ENCODE assay signal across 24 cellular contexts in genomic region chr1:59819566-59820438, GRCh38. TPM values are rescaled to one million over a fixed set of nuclear protein-coding genes. Genes with fewer than 3 reads are reported as not detected.
DNase-seq lines count a peak whose midpoint lies in the region; ATAC-seq, FAIRE-seq and TF ChIP-seq lines count a peak whose summit lies in the region.
"Had no signal": no experiment of that assay in that cellular context is flagged by ENCODE, and none has a peak within 500 bp of the region (broad histone marks: within the 10 kb centered on the region; RNA-seq: fewer than 3 reads in every experiment).

No MANE protein-coding gene starts in this region.

- H3K9me3 ChIP-seq in GM12878 (replicated peaks; ENCODE audit: control insufficient read depth, insufficient read depth, low read length), result no peaks in the 10 kb centered on the region
- H3K9me3 ChIP-seq: tibial artery had no signal

- H3K27me3 ChIP-seq in GM12878 (replicated peaks in 1 of 2; ENCODE audit: control insufficient read depth in 2 of 2, insufficient read depth in 2 of 2, low read length in 1 of 2), result no peaks in the 10 kb centered on the region
- H3K27me3 ChIP-seq: cardiac muscle cell had no signal

- H3K36me3 ChIP-seq in GM12878 (ENCODE audit: control insufficient read depth in 2 of 2, insufficient read depth in 2 of 2, low read length in 1 of 2), result no peaks in the 10 kb centered on the region; a peak in 1 of 4 replicates
- H3K36me3 ChIP-seq: cardiac muscle cell, tibial artery had no signal

- RAD21 ChIA-PET in GM12878 (lab: Charles Lee; ENCODE audit: unreplicated experiment), result interaction anchor here (0.7 to 1.3 kb wide), 3 partner anchors 9 to 70 kb away, joined by 3 read pairs; no protein-coding TSS in a partner anchor

- ATAC-seq in HG02678 (IDR thresholded peaks at IDR 0.05; ENCODE audit: unreplicated experiment) (peak; percentile 45), GM12878 (peak; percentile 58), GM18867 (IDR thresholded peaks at IDR 0.05; ENCODE audit: unreplicated experiment) (no peak)
- ATAC-seq: activated CD8-positive, alpha-beta T cell treated with anti-CD3 and anti-CD28 coated beads for 36 hours; activated naive CD8-positive, alpha-beta T cell treated with anti-CD3 and anti-CD28 coated beads, Interleukin-2, amount 50 U/mL, for 24 hours; stimulated activated effector memory CD8-positive, alpha-beta T cell treated with anti-CD3 and anti-CD28 coated beads, Interleukin-12 subunit alpha, Interleukin-12 subunit beta, amount 100 ng/mL, for 72 hours had no signal

- no peak overlapping the region for H2AFZ ChIP-seq in GM12878 (ENCODE audit: control insufficient read depth, low read depth, low read length)

- no peaks in the 10 kb centered on the region for H3K4me1 ChIP-seq in GM12878 (ENCODE audit: control insufficient read depth, insufficient read depth, low read length)

- no peak overlapping the region for H3K4me2 ChIP-seq in GM12878 (ENCODE audit: control insufficient read depth, insufficient read depth)

- TF ChIP-seq POLR2A in GM12878 (IDR thresholded peaks at IDR 0.05; ENCODE audit: low read depth, low read length), result no peak

- no peaks in the 10 kb centered on the region for H3K9me3 Mint-ChIP-seq in progenitor cell of endocrine pancreas (ENCODE audit: low read depth)
- H3K9me3 Mint-ChIP-seq: activated CD8-positive, alpha-beta T cell treated with anti-CD3 and anti-CD28 coated beads for 36 hours; activated naive CD8-positive, alpha-beta T cell treated with anti-CD3 and anti-CD28 coated beads, Interleukin-2, amount 50 U/mL, for 24 hours; stimulated activated effector memory CD8-positive, alpha-beta T cell treated with anti-CD3 and anti-CD28 coated beads, Interleukin-12 subunit alpha, Interleukin-12 subunit beta, amount 100 ng/mL, for 72 hours had no signal

- H3K27me3 Mint-ChIP-seq in progenitor cell of endocrine pancreas, result no peaks in the 10 kb centered on the region
- H3K27me3 Mint-ChIP-seq: activated CD8-positive, alpha-beta T cell treated with anti-CD3 and anti-CD28 coated beads for 36 hours; activated naive CD8-positive, alpha-beta T cell treated with anti-CD3 and anti-CD28 coated beads, Interleukin-2, amount 50 U/mL, for 24 hours had no signal

- in situ Hi-C loops in GM12878 (cut with MboI), result no loop called here

- H3K27ac Mint-ChIP-seq in progenitor cell of endocrine pancreas, result no peak overlapping the region
- H3K27ac Mint-ChIP-seq: activated CD8-positive, alpha-beta T cell treated with anti-CD3 and anti-CD28 coated beads for 36 hours; activated naive CD8-positive, alpha-beta T cell treated with anti-CD3 and anti-CD28 coated beads, Interleukin-2, amount 50 U/mL, for 24 hours; stimulated activated effector memory CD8-positive, alpha-beta T cell treated with anti-CD3 and anti-CD28 coated beads, Interleukin-12 subunit alpha, Interleukin-12 subunit beta, amount 100 ng/mL, for 72 hours had no signal

- POLR2A ChIA-PET in GM12878 (lab: Charles Lee), result interaction anchor here (1.0 kb wide), 1 partner anchor 9 kb away, joined by 3 read pairs; no protein-coding TSS in a partner anchor

- DNase-seq in DMS53 (lab: John Stamatoyannopoulos, UW) (peak; percentile 11), DMS53 treated with DMSO at 0.1 percent for 48 hours (lab: John Stamatoyannopoulos, UW; ENCODE audit: unreplicated experiment) (no peak), GM12878 (ENCODE audit: low read depth, low spot score) (no peak), renal cortical epithelial cell (ENCODE audit: low read depth) (peak; percentile 74), progenitor cell of endocrine pancreas (ENCODE audit: low spot score, unreplicated experiment) (no peak)
- DNase-seq in activated CD4-positive, alpha-beta T cell treated with anti-CD3 and anti-CD28 coated beads for 48 hours, result no peak
- DNase-seq: activated CD8-positive, alpha-beta T cell treated with anti-CD3 and anti-CD28 coated beads for 36 hours; activated naive CD8-positive, alpha-beta T cell treated with anti-CD3 and anti-CD28 coated beads, Interleukin-2, amount 50 U/mL, for 24 hours; activated T-cell treated with anti-CD3 and anti-CD28 coated beads, Interleukin-2, amount 50 U/mL, for 48 hours; DND-41; effector CD4-positive, alpha-beta T cell; NCI-H1436; NCI-H2227 treated with DMSO at 0.1 percent for 48 hours; Right ventricle myocardium superior; T-helper 1 cell; tibial artery; WERI-Rb-1 had no signal

- H3K36me3 Mint-ChIP-seq in progenitor cell of endocrine pancreas (ENCODE audit: insufficient read depth), result peaks cover 7% of the 10 kb centered on the region

- H3K4me1 Mint-ChIP-seq in progenitor cell of endocrine pancreas (ENCODE audit: low read depth), result peaks cover 11% of the 10 kb centered on the region
- H3K4me1 Mint-ChIP-seq: stimulated activated effector memory CD8-positive, alpha-beta T cell treated with anti-CD3 and anti-CD28 coated beads, Interleukin-12 subunit alpha, Interleukin-12 subunit beta, amount 100 ng/mL, for 72 hours had no signal

- no peak overlapping the region for H3K9ac ChIP-seq in GM12878 (ENCODE audit: control insufficient read depth, insufficient read depth, low read length)

- H3K4me3 ChIP-seq in GM12878, result no peak overlapping the region
- H3K4me3 ChIP-seq: cardiac muscle cell, tibial artery had no signal

- CTCF ChIA-PET in GM12878 (lab: Yijun Ruan, JAX), result interaction anchor here (0.9 to 1.3 kb wide), 4 partner anchors 10 to 61 kb away, joined by 3 read pairs; no protein-coding TSS in a partner anchor

- H3K79me2 ChIP-seq in GM12878 (ENCODE audit: control insufficient read depth, insufficient read depth, low read length), result no peaks in the 10 kb centered on the region

- H3K27ac ChIP-seq in GM12878 (ENCODE audit: control insufficient read depth, insufficient read depth), result no peak overlapping the region; the same call in 1 of the 2 replicates
- H3K27ac ChIP-seq: 22Rv1, C4-2B, cardiac muscle cell, tibial artery, WERI-Rb-1 had no signal

- no peaks in the 10 kb centered on the region for H4K20me1 ChIP-seq in GM12878 (ENCODE audit: control insufficient read depth, insufficient read depth)

- no TSS peak for BruUV-seq in GM12878 (replicated peaks; lab: Mats Ljungman, UMichigan)

- H3K4me3 Mint-ChIP-seq in progenitor cell of endocrine pancreas (ENCODE audit: low read depth), result no peak overlapping the region
- H3K4me3 Mint-ChIP-seq: activated CD8-positive, alpha-beta T cell treated with anti-CD3 and anti-CD28 coated beads for 36 hours; activated naive CD8-positive, alpha-beta T cell treated with anti-CD3 and anti-CD28 coated beads, Interleukin-2, amount 50 U/mL, for 24 hours; stimulated activated effector memory CD8-positive, alpha-beta T cell treated with anti-CD3 and anti-CD28 coated beads, Interleukin-12 subunit alpha, Interleukin-12 subunit beta, amount 100 ng/mL, for 72 hours had no signal

- no peak for TF ChIP-seq RAD21 in GM12878 (IDR thresholded peaks at IDR 0.05; ENCODE audit: insufficient read depth, low read depth, low read length)

- TF ChIP-seq CTCF in GM12878 (IDR thresholded peaks at IDR 0.05 in 2 of 3, conservative IDR thresholded peaks at IDR 0.05 in 1 of 3; ENCODE audit: control insufficient read depth in 2 of 3, extremely low read depth in 1 of 3, insufficient read depth in 1 of 3, low read depth in 3 of 3, low read length in 3 of 3), result no peak
- TF ChIP-seq CTCF in progenitor cell of endocrine pancreas (IDR thresholded peaks at IDR 0.05; ENCODE audit: unreplicated experiment), result no peak

- SMC1A ChIA-PET in GM12878 (lab: Charles Lee; ENCODE audit: uncharacterized antibody, unreplicated experiment), result interaction anchor here (0.7 to 1.2 kb wide), 2 partner anchors 9 to 221 kb away, joined by 3 read pairs; no protein-coding TSS in a partner anchor

- intact Hi-C loops in GM12878 (cut with micrococcal nuclease; ENCODE audit: unreplicated experiment), result no loop called here

- FAIRE-seq in GM12878 (lab: Jason Lieb, UNC), result no peak

- TF ChIP-seq EP300 in GM12878 (IDR thresholded peaks at IDR 0.05; ENCODE audit: borderline replicate concordance in 1 of 2, control insufficient read depth in 1 of 2, low read depth in 2 of 2, low read length in 2 of 2), result no peak

TF ChIP-seq in GM12878, 131 proteins besides CTCF, POLR2A, EP300 and RAD21:
- TF ChIP-seq JUNB (IDR thresholded peaks at IDR 0.05) (no peak), ASH2L (IDR thresholded peaks at IDR 0.05; ENCODE audit: borderline replicate concordance, low read depth) (no peak), LARP7 (IDR thresholded peaks at IDR 0.05) (no peak), DPF2 (IDR thresholded peaks at IDR 0.05) (no peak), NR2F1 (conservative IDR thresholded peaks at IDR 0.05) (no peak)
- TF ChIP-seq, protein P1, sequence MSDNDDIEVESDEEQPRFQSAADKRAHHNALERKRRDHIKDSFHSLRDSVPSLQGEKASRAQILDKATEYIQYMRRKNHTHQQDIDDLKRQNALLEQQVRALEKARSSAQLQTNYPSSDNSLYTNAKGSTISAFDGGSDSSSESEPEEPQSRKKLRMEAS (IDR thresholded peaks at IDR 0.05; ENCODE audit: low read depth, low read length), result no peak

RNA-seq across cellular contexts. Expression of gene HOOK1, which starts 5.1 kb away (rescaled TPM):
- 28.1 and 36.1 TPM in 2 replicates for total RNA-seq in GM12878 (2013; cell fraction: nucleolus; rRNA removed)
- 2.3 and 2.8 TPM in 2 replicates for total RNA-seq in GM12878 (2014; rRNA removed)
- total RNA-seq in GM12878 (2014; rRNA removed; fragmentation: Illumina TruSeq; extraction: Trizol), result 5.1 and 5.6 TPM in 2 replicates
- 5.1 and 6.0 TPM in 2 replicates for total RNA-seq in GM12878 (2021)
- 1.8 TPM for polyA plus RNA-seq in GM12878 (2011; ENCODE audit: low read depth)
- polyA plus RNA-seq in GM12878 (2011; rRNA removed), result 15.4 and 25.6 TPM in 2 replicates
- 2.8 and 3.2 TPM in 2 replicates for polyA plus RNA-seq in GM12878 (2011; cell fraction: cytosol; rRNA removed)
- polyA plus RNA-seq in GM12878 (2011; cell fraction: nucleus; rRNA removed), result 11.7 and 12.2 TPM in 2 replicates
- 3.3 and 6.6 TPM in 2 replicates for polyA plus RNA-seq in GM12878 (2012)
- 4.0 and 6.4 TPM in 2 replicates for polyA plus RNA-seq in GM12878 (2014; fragmentation: Illumina TruSeq; extraction: Trizol)
- polyA plus RNA-seq in GM12878 (2014; fragmentation: Nextera tagmentation; extraction: Ambion mirVana), result 1 to 10 TPM; 1.4 to 1.8 TPM
- 2.3 and 3.4 TPM in 2 replicates for polyA plus RNA-seq in GM12878 (2014; rRNA removed)
- polyA plus RNA-seq in GM12878 (2016; fragmentation: Nextera tagmentation; extraction: Ambion mirVana), result 1 to 10 TPM; 2.4 to 4.6 TPM
- 3.3 and 7.5 TPM in 2 replicates for polyA minus RNA-seq in GM12878 (2011; rRNA and poly(A)+ RNA removed)
- polyA minus RNA-seq in GM12878 (2011; cell fraction: cytosol; rRNA and poly(A)+ RNA removed), result 4.8 and 11.3 TPM in 2 replicates
- polyA minus RNA-seq in GM12878 (2011; cell fraction: nucleus; rRNA and poly(A)+ RNA removed), result 6.0 and 7.7 TPM in 2 replicates
- total RNA-seq in renal cortical epithelial cell, result 18.6 and 45.2 TPM in 2 replicates
- total RNA-seq in progenitor cell of endocrine pancreas, result 51.2 and 56.1 TPM in 2 replicates
- total RNA-seq: osteocyte had no signal

Comparison
In these comparisons a context has a peak if more than half of its experiments do, and no peak if none do; other contexts are left out.
1. DNase-seq: peak in DMS53 (single experiment) and renal cortical epithelial cell (single experiment); none in DMS53 treated with DMSO at 0.1 percent for 48 hours (single experiment), GM12878 (single experiment), progenitor cell of endocrine pancreas (single experiment) and activated CD4-positive, alpha-beta T cell treated with anti-CD3 and anti-CD28 coated beads for 48 hours (single experiment).